In the genomic region with DNA sequence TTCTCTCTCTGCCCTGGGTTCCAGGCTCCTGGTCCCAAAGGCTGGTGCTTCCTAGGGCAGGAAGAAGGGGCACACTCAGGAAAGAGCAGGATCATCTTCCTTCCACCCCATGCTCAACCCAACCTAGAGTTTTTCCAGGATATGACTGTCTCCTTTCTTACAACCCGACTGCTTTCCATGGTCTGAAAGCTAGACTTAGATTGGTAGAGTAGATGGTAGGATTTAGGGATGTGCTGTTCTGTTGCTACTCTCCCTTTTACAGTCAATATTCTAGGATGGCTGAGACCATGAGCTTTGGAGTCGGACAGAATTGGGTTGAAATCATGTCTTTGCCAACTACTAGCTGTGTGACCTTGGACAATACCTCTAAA, we compare ENCODE assay signal across 19 cellular contexts. TPM values are rescaled to one million over a fixed set of nuclear protein-coding genes. Genes with fewer than 3 reads are reported as not detected.
DNase-seq lines count a peak whose midpoint lies in the region; ATAC-seq and TF ChIP-seq lines count a peak whose summit lies in the region.
"Had no signal": no experiment of that assay in that cellular context is flagged by ENCODE, and none has a peak within 500 bp of the region (broad histone marks: within the 10 kb centered on the region; RNA-seq: fewer than 3 reads in every experiment).

No MANE protein-coding gene starts in this region.

- POLR2A ChIA-PET in T-cell (lab: Charles Lee) = no interaction called here

- H3K4me3 Mint-ChIP-seq in nephron = no peak overlapping the region
- H3K4me3 Mint-ChIP-seq in T-cell = no peak overlapping the region
- H3K4me3 Mint-ChIP-seq in activated CD4-positive, alpha-beta T cell treated with anti-CD3 and anti-CD28 coated beads, Interleukin-2, amount 10 ng/mL, durations not matched to agents 24 days and 14 days = no peak overlapping the region
- H3K4me3 Mint-ChIP-seq: CD14-positive monocyte had no signal

- H3K27me3 ChIP-seq in Peyer's patch = no peaks in the 10 kb centered on the region
- H3K27me3 ChIP-seq in gastroesophageal sphincter = no peaks in the 10 kb centered on the region
- no peaks in the 10 kb centered on the region for H3K27me3 ChIP-seq in subcutaneous abdominal adipose tissue (ENCODE audit: control insufficient read depth in 5 of 5, insufficient read depth in 4 of 5, low read length in 5 of 5)
- H3K27me3 ChIP-seq: MG63 had no signal

- no peaks in the 10 kb centered on the region for H3K9me3 ChIP-seq in Peyer's patch
- H3K9me3 ChIP-seq in gastroesophageal sphincter = no peaks in the 10 kb centered on the region
- no peaks in the 10 kb centered on the region for H3K9me3 ChIP-seq in subcutaneous abdominal adipose tissue (ENCODE audit: control insufficient read depth in 5 of 5, low read length in 5 of 5)
- H3K9me3 ChIP-seq: MG63 had no signal

- H3K36me3 ChIP-seq in Peyer's patch (no peaks in the 10 kb centered on the region), gastroesophageal sphincter (no peaks in the 10 kb centered on the region), subcutaneous abdominal adipose tissue (ENCODE audit: control insufficient read depth in 5 of 5, insufficient read depth in 5 of 5, low read length in 5 of 5) (no peaks in the 10 kb centered on the region)
- H3K36me3 ChIP-seq: MG63 had no signal

- no peak for TF ChIP-seq EP300 in gastroesophageal sphincter (IDR thresholded peaks at IDR 0.05)

- 72 to 78% methylated on average over 2 of the region's 2 CpGs for WGBS in gastroesophageal sphincter (ENCODE audit: low coverage in 1 of 2), 2 donors

- H3K9ac ChIP-seq in subcutaneous abdominal adipose tissue (ENCODE audit: low read length in 5 of 5) = no peak overlapping the region

- ATAC-seq in gastroesophageal sphincter (peak; percentile 3), T-cell (replicated peaks in 1 of 4) (no peak), GM18873 (IDR thresholded peaks at IDR 0.05; ENCODE audit: low FRiP score, unreplicated experiment) (no peak)
- ATAC-seq: GM12878 had no signal

- CTCF ChIA-PET in T-cell (lab: Charles Lee) = no interaction called here

- DNase-seq in Peyer's patch = no peak
- no peak for DNase-seq in T-cell
- no peak for DNase-seq in SKM-1 (lab: John Stamatoyannopoulos, UW; ENCODE audit: unreplicated experiment)
- no peak for DNase-seq in activated CD4-positive, alpha-beta T cell treated with anti-CD3 and anti-CD28 coated beads, Interleukin-2, amount 10 ng/mL, durations not matched to agents 24 days and 14 days
- DNase-seq: DMS 273 treated with DMSO at 0.1 percent for 48 hours, GDM1, GOT3, Karpas-422, NCI-H1105, NCI-H1694, NCI-H526, Right ventricle myocardium superior had no signal

- peaks cover 60% of the 10 kb centered on the region for H3K4me1 Mint-ChIP-seq in nephron
- H3K4me1 Mint-ChIP-seq in T-cell = no peaks in the 10 kb centered on the region
- H3K4me1 Mint-ChIP-seq in activated CD4-positive, alpha-beta T cell treated with anti-CD3 and anti-CD28 coated beads, Interleukin-2, amount 10 ng/mL, durations not matched to agents 24 days and 14 days = no peaks in the 10 kb centered on the region
- H3K4me1 Mint-ChIP-seq: CD14-positive monocyte had no signal

- H3K4me3 ChIP-seq in Peyer's patch (no peak overlapping the region), gastroesophageal sphincter (no peak overlapping the region), subcutaneous abdominal adipose tissue (ENCODE audit: low read depth in 1 of 5, low read length in 5 of 5) (no peak overlapping the region)
- H3K4me3 ChIP-seq: GM12878, MG63 had no signal

- TF ChIP-seq CTCF in Peyer's patch (IDR thresholded peaks at IDR 0.05) = no peak
- no peak for TF ChIP-seq CTCF in gastroesophageal sphincter (IDR thresholded peaks at IDR 0.05)
- TF ChIP-seq CTCF in nephron (IDR thresholded peaks at IDR 0.05; ENCODE audit: unreplicated experiment in 3 of 3) = no peak

- no peaks in the 10 kb centered on the region for H3K36me3 Mint-ChIP-seq in nephron (ENCODE audit: low read depth)
- H3K36me3 Mint-ChIP-seq in T-cell = no peaks in the 10 kb centered on the region
- no peaks in the 10 kb centered on the region for H3K36me3 Mint-ChIP-seq in activated CD4-positive, alpha-beta T cell treated with anti-CD3 and anti-CD28 coated beads, Interleukin-2, amount 10 ng/mL, durations not matched to agents 24 days and 14 days (ENCODE audit: low read depth)
- H3K36me3 Mint-ChIP-seq: CD14-positive monocyte had no signal

- intact Hi-C loops in activated CD4-positive, alpha-beta T cell treated with anti-CD3 and anti-CD28 coated beads, Interleukin-2, amount 10 ng/mL, durations not matched to agents 24 days and 14 days (cut with micrococcal nuclease) = no loop called here

- H3K27ac ChIP-seq in Peyer's patch (peak overlapping the region in 3 of 4 donors; percentile 26 to 64 (median 30)), gastroesophageal sphincter (peak overlapping the region; percentile 20 to 82 (median 67)), subcutaneous abdominal adipose tissue (ENCODE audit: low read depth, low read length) (peak overlapping the region; percentile 19)

- H3K27ac Mint-ChIP-seq in nephron = peak overlapping the region; percentile 18 to 89 (median 86)
- no peak overlapping the region for H3K27ac Mint-ChIP-seq in T-cell
- H3K27ac Mint-ChIP-seq in activated CD4-positive, alpha-beta T cell treated with anti-CD3 and anti-CD28 coated beads, Interleukin-2, amount 10 ng/mL, durations not matched to agents 24 days and 14 days = no peak overlapping the region
- H3K27ac Mint-ChIP-seq: CD14-positive monocyte had no signal

- peaks cover 0 to 9% (median 0%) of the 10 kb centered on the region in 4 donors for H3K4me1 ChIP-seq in Peyer's patch
- H3K4me1 ChIP-seq in gastroesophageal sphincter = peaks cover 14 to 74% (median 16%) of the 10 kb centered on the region in 3 donors
- peaks cover 3 to 31% (median 27%) of the 10 kb centered on the region in 5 donors for H3K4me1 ChIP-seq in subcutaneous abdominal adipose tissue (ENCODE audit: control insufficient read depth in 5 of 5, insufficient read depth in 5 of 5, low read length in 5 of 5)

- H3K9me3 Mint-ChIP-seq in nephron (peaks cover 3% of the 10 kb centered on the region), T-cell (no peaks in the 10 kb centered on the region)
- no peaks in the 10 kb centered on the region for H3K9me3 Mint-ChIP-seq in activated CD4-positive, alpha-beta T cell treated with anti-CD3 and anti-CD28 coated beads, Interleukin-2, amount 10 ng/mL, durations not matched to agents 24 days and 14 days

- no peak for TF ChIP-seq POLR2A in Peyer's patch (IDR thresholded peaks at IDR 0.05)
- TF ChIP-seq POLR2A in gastroesophageal sphincter (IDR thresholded peaks at IDR 0.05) = no peak

- no peaks in the 10 kb centered on the region for H3K27me3 Mint-ChIP-seq in nephron (ENCODE audit: low read depth)
- H3K27me3 Mint-ChIP-seq in T-cell = peaks cover 0 to 34% of the 10 kb centered on the region in 2 donors
- H3K27me3 Mint-ChIP-seq in activated CD4-positive, alpha-beta T cell treated with anti-CD3 and anti-CD28 coated beads, Interleukin-2, amount 10 ng/mL, durations not matched to agents 24 days and 14 days = peaks cover 7% of the 10 kb centered on the region

RNA-seq across cellular contexts. Expression of a gene that starts 45.9 kb away (rescaled TPM):
- total RNA-seq in Peyer's patch (100 to 1,000 TPM in 1 of 4 donors, 10 to 100 TPM in 3; 41.5 to 183 (median 75.0) TPM), gastroesophageal sphincter (1,000 to 10,000 TPM in 1 of 4 donors, 100 to 1,000 TPM in 3; 313 to 1,402 (median 682) TPM), T-cell (1 to 10 TPM in 3 of 5 donors, not detected in 2; 3.3 to 6.6 (median 4.1) TPM)
- not detected in 2 replicates for total RNA-seq in activated CD4-positive, alpha-beta T cell treated with anti-CD3 and anti-CD28 coated beads, Interleukin-2, amount 10 ng/mL, durations not matched to agents 24 days and 14 days

Comparison
In these comparisons a context has a peak if more than half of its experiments do, and no peak if none do; other contexts are left out.
1. H3K27ac Mint-ChIP-seq: peak in nephron (3 of 3); none in T-cell (0 of 2) and activated CD4-positive, alpha-beta T cell treated with anti-CD3 and anti-CD28 coated beads, Interleukin-2, amount 10 ng/mL, durations not matched to agents 24 days and 14 days (single experiment).
2. RNA of a gene that starts 45.9 kb away (total RNA-seq): 313 to 1,402 TPM in gastroesophageal sphincter and 41.5 to 183 TPM in Peyer's patch; 3.3 to 6.6 TPM in T-cell and not detected in activated CD4-positive, alpha-beta T cell treated with anti-CD3 and anti-CD28 coated beads, Interleukin-2, amount 10 ng/mL, durations not matched to agents 24 days and 14 days; every median in the first group is over 4 times any median in the second.
3. Peak in every context shown above with its lines, with median percentiles within 50 percentile points of each other: H3K27ac ChIP-seq.